Comparison of ENCODE assay signal across 8 cellular contexts in the genomic region with DNA sequence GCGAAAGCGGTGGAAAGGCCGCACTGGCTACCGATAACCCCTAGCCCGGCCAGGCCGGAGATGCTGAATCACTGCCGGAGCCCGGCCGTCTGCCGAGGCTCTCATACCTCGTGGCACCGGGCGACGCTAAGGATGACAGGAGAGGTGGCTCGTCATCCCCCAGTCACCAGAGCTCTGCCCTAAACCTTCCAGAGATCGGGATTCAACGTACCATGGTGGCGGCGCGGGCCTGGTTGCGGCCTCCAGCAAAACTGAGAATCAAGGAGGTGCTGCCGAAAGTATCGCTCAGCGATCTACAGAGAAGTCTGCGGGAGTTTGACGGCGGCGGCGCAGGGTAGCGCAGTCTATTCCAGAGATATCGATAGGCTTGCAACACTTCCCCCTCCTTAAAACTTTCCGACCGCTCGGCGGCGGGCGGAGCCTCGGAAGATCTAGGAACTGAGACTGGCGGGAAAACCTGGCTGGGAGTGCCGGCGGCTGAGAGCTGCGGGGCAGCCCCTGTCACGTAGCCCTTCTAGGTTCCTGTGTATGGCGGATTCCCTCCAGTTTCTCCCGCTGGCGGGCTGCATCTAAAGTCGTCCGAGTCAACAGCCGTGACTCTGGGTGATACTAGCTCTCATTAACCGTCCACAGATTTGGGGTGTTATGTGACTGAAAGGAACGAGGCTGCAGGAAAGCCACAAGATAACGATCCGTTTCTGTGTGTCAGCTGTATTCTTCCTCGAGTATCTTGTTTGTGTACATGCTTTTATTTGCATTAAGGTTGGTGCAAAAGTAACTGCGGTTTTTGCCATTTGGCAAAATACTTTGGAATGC. TPM values are rescaled to one million over a fixed set of nuclear protein-coding genes. Genes with fewer than 3 reads are reported as not detected.
DNase-seq lines count a peak whose midpoint lies in the region; ATAC-seq and TF ChIP-seq lines count a peak whose summit lies in the region.

Gene PSMA1 (minus strand): TSS at position 301 of the 816 bp plus-strand sequence. CDS start 87 bp downstream, at position 214.

- no peak for TF ChIP-seq CTCF in DOHH2 (IDR thresholded peaks at IDR 0.05; ENCODE audit: low read depth, low read length, poor library complexity, severe bottlenecking)

- H3K9me3 ChIP-seq in DOHH2 (ENCODE audit: control insufficient read depth, insufficient read depth, low read length) (no peaks in the 10 kb centered on the region), GM23248 (ENCODE audit: low read depth) (no peaks in the 10 kb centered on the region)
- no peaks in the 10 kb centered on the region for H3K9me3 ChIP-seq in naive thymus-derived CD4-positive, alpha-beta T cell (ENCODE audit: control insufficient read depth in 2 of 3, low read length in 3 of 3)

- peaks cover 16% of the 10 kb centered on the region for H3K4me1 ChIP-seq in DOHH2 (ENCODE audit: control insufficient read depth, low read length)
- peaks cover 14% of the 10 kb centered on the region for H3K4me1 ChIP-seq in GM23248 (ENCODE audit: insufficient read depth)
- peaks cover 14 to 16% of the 10 kb centered on the region in 2 donors for H3K4me1 ChIP-seq in naive thymus-derived CD4-positive, alpha-beta T cell (ENCODE audit: control insufficient read depth in 2 of 2, insufficient read depth in 2 of 2, low read length in 2 of 2)

- WGBS in GM23248 (ENCODE audit: low coverage in 1 of 2, low lambda C conversion rate in 2 of 2, missing lambda C conversion rate in 2 of 2), 2 experiments = 1 to 2% methylated on average over 54 to 55 of the region's 55 CpGs

- peaks cover 28% of the 10 kb centered on the region for H3K36me3 Mint-ChIP-seq in activated T-helper 1 cell treated with anti-CD3 and anti-CD28 coated beads, Interleukin-12 subunit alpha, Interleukin-12 subunit beta, Interleukin-2, Interleukin-4 antibody, amounts not matched to agents 30 ng/mL and 10 ng/mL and 1 ng/mL, durations not matched to agents 14 hours and 24 hours and 36 hours (ENCODE audit: low read depth)
- peaks cover 0 to 22% (median 9%) of the 10 kb centered on the region in 5 donors for H3K36me3 Mint-ChIP-seq in naive thymus-derived CD4-positive, alpha-beta T cell
- H3K36me3 Mint-ChIP-seq in stimulated activated naive B cell treated with anti-CD40 and anti-IgM and Interleukin-4, amounts not matched to agents 10 μg/mL and 1 μg/mL and 100 μg/mL, for 72 hours = peaks cover 7 to 19% of the 10 kb centered on the region in 2 donors

- H3F3A ChIP-seq in DOHH2 (ENCODE audit: control insufficient read depth, insufficient read depth) = peaks cover 9% of the 10 kb centered on the region; the same call in 1 of the 2 replicates
- H3F3A ChIP-seq in GM23248 (ENCODE audit: insufficient read depth) = no peaks in the 10 kb centered on the region; the same call in 1 of the 2 replicates

- H3K27me3 ChIP-seq in DOHH2 (ENCODE audit: control insufficient read depth, low read length) = no peaks in the 10 kb centered on the region
- no peaks in the 10 kb centered on the region for H3K27me3 ChIP-seq in GM23248 (replicated peaks; ENCODE audit: insufficient read depth)
- H3K27me3 ChIP-seq in naive thymus-derived CD4-positive, alpha-beta T cell (ENCODE audit: control insufficient read depth in 2 of 2, insufficient read depth in 2 of 2, low read length in 2 of 2) = no peaks in the 10 kb centered on the region

- H3K9me2 ChIP-seq in DOHH2 (replicated peaks; ENCODE audit: control insufficient read depth, low read length) (no peaks in the 10 kb centered on the region), GM23248 (ENCODE audit: insufficient read depth) (no peaks in the 10 kb centered on the region)

- H3K4me2 ChIP-seq in DOHH2 (ENCODE audit: low read length) (peak within 1 kb of the TSS; percentile 75), GM23248 (ENCODE audit: unreplicated experiment) (peak within 1 kb of the TSS; percentile 100)

- H3K36me3 ChIP-seq in DOHH2 (ENCODE audit: control insufficient read depth, low read length) (peaks cover 41% of the 10 kb centered on the region), GM23248 (ENCODE audit: low read depth) (peaks cover 26% of the 10 kb centered on the region)
- peaks cover 4 to 22% (median 9%) of the 10 kb centered on the region in 3 experiments for H3K36me3 ChIP-seq in naive thymus-derived CD4-positive, alpha-beta T cell (ENCODE audit: control insufficient read depth in 2 of 3, insufficient read depth in 3 of 3, low read length in 3 of 3)

- intact Hi-C loops in activated T-helper 1 cell treated with anti-CD3 and anti-CD28 coated beads, Interleukin-12 subunit alpha, Interleukin-12 subunit beta, Interleukin-2, Interleukin-4 antibody, amounts not matched to agents 30 ng/mL and 10 ng/mL and 1 ng/mL, durations not matched to agents 14 hours and 24 hours and 36 hours (cut with micrococcal nuclease) = loop anchor here (1.0 kb wide), 8 partner anchors 17 to 385 kb away; partner anchors contain the start of gene COPB1
- intact Hi-C loops in naive thymus-derived CD4-positive, alpha-beta T cell (cut with micrococcal nuclease) = loop anchor here (1.0 to 2.0 kb wide), 11 partner anchors 17 to 852 kb away; partner anchors contain the start of genes COPB1 (in 1 of the 2) and FAR1 (in 1 of the 2)

- peak within 1 kb of the TSS; percentile 94 for H3K27ac Mint-ChIP-seq in activated T-helper 1 cell treated with anti-CD3 and anti-CD28 coated beads, Interleukin-12 subunit alpha, Interleukin-12 subunit beta, Interleukin-2, Interleukin-4 antibody, amounts not matched to agents 30 ng/mL and 10 ng/mL and 1 ng/mL, durations not matched to agents 14 hours and 24 hours and 36 hours
- H3K27ac Mint-ChIP-seq in naive thymus-derived CD4-positive, alpha-beta T cell = peak within 1 kb of the TSS; percentile 93 to 99 (median 96)
- peak within 1 kb of the TSS; percentile 98 for H3K27ac Mint-ChIP-seq in stimulated activated naive B cell treated with anti-CD40 and anti-IgM and Interleukin-4, amounts not matched to agents 10 μg/mL and 1 μg/mL and 100 μg/mL, for 72 hours

- H3K4me3 ChIP-seq in DOHH2 (ENCODE audit: low read length) = peak within 1 kb of the TSS; percentile 89
- peak within 1 kb of the TSS; percentile 92 for H3K4me3 ChIP-seq in GM23248
- peak within 1 kb of the TSS; percentile 70 for H3K4me3 ChIP-seq in naive thymus-derived CD4-positive, alpha-beta T cell (ENCODE audit: low read length)

- peak; percentile 96 for ATAC-seq in naive thymus-derived CD4-positive, alpha-beta T cell
- peak; percentile 90 to 94 for ATAC-seq in stimulated activated naive B cell treated with anti-CD40 and anti-IgM and Interleukin-4, amounts not matched to agents 10 μg/mL and 1 μg/mL and 100 μg/mL, for 72 hours (replicated peaks)

- no peaks in the 10 kb centered on the region for H3K27me3 Mint-ChIP-seq in activated T-helper 1 cell treated with anti-CD3 and anti-CD28 coated beads, Interleukin-12 subunit alpha, Interleukin-12 subunit beta, Interleukin-2, Interleukin-4 antibody, amounts not matched to agents 30 ng/mL and 10 ng/mL and 1 ng/mL, durations not matched to agents 14 hours and 24 hours and 36 hours (ENCODE audit: insufficient read depth)
- no peaks in the 10 kb centered on the region for H3K27me3 Mint-ChIP-seq in naive thymus-derived CD4-positive, alpha-beta T cell
- H3K27me3 Mint-ChIP-seq in stimulated activated naive B cell treated with anti-CD40 and anti-IgM and Interleukin-4, amounts not matched to agents 10 μg/mL and 1 μg/mL and 100 μg/mL, for 72 hours = no peaks in the 10 kb centered on the region

- no peaks in the 10 kb centered on the region for H3K9me3 Mint-ChIP-seq in activated T-helper 1 cell treated with anti-CD3 and anti-CD28 coated beads, Interleukin-12 subunit alpha, Interleukin-12 subunit beta, Interleukin-2, Interleukin-4 antibody, amounts not matched to agents 30 ng/mL and 10 ng/mL and 1 ng/mL, durations not matched to agents 14 hours and 24 hours and 36 hours
- no peaks in the 10 kb centered on the region for H3K9me3 Mint-ChIP-seq in naive thymus-derived CD4-positive, alpha-beta T cell
- H3K9me3 Mint-ChIP-seq in stimulated activated naive B cell treated with anti-CD40 and anti-IgM and Interleukin-4, amounts not matched to agents 10 μg/mL and 1 μg/mL and 100 μg/mL, for 72 hours = no peaks in the 10 kb centered on the region

- H3K4me3 Mint-ChIP-seq in activated T-helper 1 cell treated with anti-CD3 and anti-CD28 coated beads, Interleukin-12 subunit alpha, Interleukin-12 subunit beta, Interleukin-2, Interleukin-4 antibody, amounts not matched to agents 30 ng/mL and 10 ng/mL and 1 ng/mL, durations not matched to agents 14 hours and 24 hours and 36 hours = peak within 1 kb of the TSS; percentile 94
- H3K4me3 Mint-ChIP-seq in naive thymus-derived CD4-positive, alpha-beta T cell = peak within 1 kb of the TSS; percentile 86 to 99 (median 97)
- H3K4me3 Mint-ChIP-seq in stimulated activated naive B cell treated with anti-CD40 and anti-IgM and Interleukin-4, amounts not matched to agents 10 μg/mL and 1 μg/mL and 100 μg/mL, for 72 hours = peak within 1 kb of the TSS; percentile 90 to 97

- H3K4me1 Mint-ChIP-seq in activated T-helper 1 cell treated with anti-CD3 and anti-CD28 coated beads, Interleukin-12 subunit alpha, Interleukin-12 subunit beta, Interleukin-2, Interleukin-4 antibody, amounts not matched to agents 30 ng/mL and 10 ng/mL and 1 ng/mL, durations not matched to agents 14 hours and 24 hours and 36 hours (ENCODE audit: low read depth) = peaks cover 33% of the 10 kb centered on the region
- peaks cover 15 to 43% (median 38%) of the 10 kb centered on the region in 7 donors for H3K4me1 Mint-ChIP-seq in naive thymus-derived CD4-positive, alpha-beta T cell
- peaks cover 12 to 24% of the 10 kb centered on the region in 2 donors for H3K4me1 Mint-ChIP-seq in stimulated activated naive B cell treated with anti-CD40 and anti-IgM and Interleukin-4, amounts not matched to agents 10 μg/mL and 1 μg/mL and 100 μg/mL, for 72 hours

- DNase-seq in GM23248 (peak; percentile 98), Kasumi-1 (lab: John Stamatoyannopoulos, UW) (peak; percentile 98 to 99), RPMI7951 (ENCODE audit: low read depth) (peak; percentile 94), fibroblast of gingiva (ENCODE audit: low read depth) (peak; percentile 94)
- peak; percentile 92 for DNase-seq in activated T-helper 1 cell treated with anti-CD3 and anti-CD28 coated beads, Interleukin-12 subunit alpha, Interleukin-12 subunit beta, Interleukin-2, Interleukin-4 antibody, amounts not matched to agents 30 ng/mL and 10 ng/mL and 1 ng/mL, durations not matched to agents 14 hours and 24 hours and 36 hours (ENCODE audit: low spot score)
- peak; percentile 72 to 95 (median 89) for DNase-seq in naive thymus-derived CD4-positive, alpha-beta T cell
- DNase-seq in stimulated activated naive B cell treated with anti-CD40 and anti-IgM and Interleukin-4, amounts not matched to agents 10 μg/mL and 1 μg/mL and 100 μg/mL, for 72 hours = peak; percentile 93

- in situ Hi-C loops in GM23248 (cut with MboI) = no loop called here

- peak within 1 kb of the TSS; percentile 99 for H2AFZ ChIP-seq in GM23248

- peaks cover 39% of the 10 kb centered on the region for H3K79me2 ChIP-seq in DOHH2 (ENCODE audit: control insufficient read depth, low read length)
- peaks cover 45% of the 10 kb centered on the region for H3K79me2 ChIP-seq in GM23248 (ENCODE audit: insufficient read depth)

- H3K27ac ChIP-seq in DOHH2 (ENCODE audit: low read depth, low read length) = peak within 1 kb of the TSS; percentile 59
- H3K27ac ChIP-seq in GM23248 = peak within 1 kb of the TSS; percentile 95
- H3K27ac ChIP-seq in naive thymus-derived CD4-positive, alpha-beta T cell (ENCODE audit: low read depth, low read length) = peak within 1 kb of the TSS; percentile 96

- H4K20me1 ChIP-seq in DOHH2 (ENCODE audit: control insufficient read depth, insufficient read depth, low read depth, low read length) (peaks cover 6% of the 10 kb centered on the region; the same call in 1 of the 2 replicates), GM23248 (ENCODE audit: insufficient read depth) (no peaks in the 10 kb centered on the region; the same call in 1 of the 2 replicates)

- CTCF ChIA-PET in naive thymus-derived CD4-positive, alpha-beta T cell (lab: Charles Lee) = interaction anchor here (0.5 to 1.2 kb wide), 4 partner anchors 269 to 385 kb away, joined by 3 read pairs; no protein-coding TSS in a partner anchor

- POLR2A ChIA-PET in naive thymus-derived CD4-positive, alpha-beta T cell (lab: Charles Lee) = interaction anchor here (0.6 to 2.3 kb wide), 11 partner anchors 21 to 387 kb away, joined by 3 to 22 read pairs (median 6); partner anchors contain the start of genes COPB1, CYP2R1 and PDE3B

- H3K9ac ChIP-seq in GM23248 = peak within 1 kb of the TSS; percentile 100

RNA-seq across cellular contexts. Expression of gene PSMA1, which starts in this region (rescaled TPM):
- total RNA-seq in GM23248 (2014; rRNA removed; shearing (Covaris generic)) = 159 and 175 TPM in 2 replicates
- 285 and 303 TPM in 2 replicates for polyA plus RNA-seq in GM23248 (2016; fragmentation: Nextera tagmentation; extraction: Ambion mirVana)
- total RNA-seq in RPMI7951 (2014; rRNA removed; shearing (Covaris generic)) = 264 and 296 TPM in 2 replicates
- 313 and 340 TPM in 2 replicates for total RNA-seq in activated T-helper 1 cell treated with anti-CD3 and anti-CD28 coated beads, Interleukin-12 subunit alpha, Interleukin-12 subunit beta, Interleukin-2, Interleukin-4 antibody, amounts not matched to agents 30 ng/mL and 10 ng/mL and 1 ng/mL, durations not matched to agents 14 hours and 24 hours and 36 hours
- total RNA-seq in naive thymus-derived CD4-positive, alpha-beta T cell = 100 to 1,000 TPM; 103 to 253 (median 120) TPM
- 100 to 1,000 TPM; 128 to 171 TPM for polyA plus RNA-seq in naive thymus-derived CD4-positive, alpha-beta T cell

Comparison
In these comparisons a context has a peak if more than half of its experiments do, and no peak if none do; other contexts are left out.
1. Peak in every context shown above with its lines: DNase-seq, ATAC-seq, H3K4me3 ChIP-seq and H3K27ac ChIP-seq.